Comparison of ENCODE assay signal across 10 cellular contexts in genomic region chr11:95512682-95513081, GRCh38.
A peak's percentile ranks its signal among the peaks of the same experiment; 100 is the strongest.
DNase-seq lines count a peak whose midpoint lies in the region; ATAC-seq, FAIRE-seq and TF ChIP-seq lines count a peak whose summit lies in the region.
"Had no signal": no experiment of that assay in that cellular context is flagged by ENCODE, and none has a peak within 500 bp of the region (broad histone marks: within the 10 kb centered on the region; RNA-seq: fewer than 3 reads in every experiment).

No MANE protein-coding gene starts in this region.

- H3K27me3 ChIP-seq in MG63 = no peaks in the 10 kb centered on the region
- H3K27me3 ChIP-seq in esophagus muscularis mucosa = no peaks in the 10 kb centered on the region
- no peaks in the 10 kb centered on the region for H3K27me3 ChIP-seq in muscle layer of duodenum (ENCODE audit: low read depth, low read length)
- no peaks in the 10 kb centered on the region for H3K27me3 ChIP-seq in SJCRH30

- H3K9me3 ChIP-seq in A549 (no peaks in the 10 kb centered on the region), MG63 (no peaks in the 10 kb centered on the region), esophagus muscularis mucosa (no peaks in the 10 kb centered on the region), muscle layer of duodenum (ENCODE audit: control insufficient read depth in 1 of 2, low read length in 2 of 2) (no peaks in the 10 kb centered on the region), SJCRH30 (replicated peaks) (no peaks in the 10 kb centered on the region)
- H3K9me3 ChIP-seq: BLaER1 treated with 17β-estradiol and CSF1 and Interleukin-3, amounts not matched to agents 10 nM and 100 nM had no signal

- POLR2A ChIA-PET in A549 (lab: Yijun Ruan, JAX) = interaction anchor here (0.7 kb wide), 1 partner anchor 1785 kb away, joined by 3 read pairs; no protein-coding TSS in a partner anchor

- peak; percentile 97 to 98 for ATAC-seq in A549

- DNase-seq in A549 (ENCODE audit: low read depth in 1 of 2, low spot score in 1 of 2) = peak; percentile 7 to 77
- peak; percentile 88 for DNase-seq in MG63
- DNase-seq in esophagus muscularis mucosa (ENCODE audit: extremely low spot score) = peak; percentile 90
- no peak for DNase-seq in activated T-cell treated with anti-CD3 and anti-CD28 coated beads for 4 hours
- DNase-seq in SJCRH30 = no peak
- no peak for DNase-seq in NCI-H1092 (lab: John Stamatoyannopoulos, UW)
- no peak for DNase-seq in GM19239 (ENCODE audit: insufficient read length, low spot score)
- DNase-seq: activated CD8-positive, alpha-beta memory T cell treated with anti-CD3 and anti-CD28 coated beads, Interleukin-2, amount 50 U/mL, for 4 hours had no signal

- peaks cover 18% of the 10 kb centered on the region; the same call in 2 of the 3 replicates for H3K4me1 ChIP-seq in A549
- peaks cover 4 to 29% (median 19%) of the 10 kb centered on the region in 4 donors for H3K4me1 ChIP-seq in esophagus muscularis mucosa
- no peaks in the 10 kb centered on the region for H3K4me1 ChIP-seq in muscle layer of duodenum (ENCODE audit: control insufficient read depth in 1 of 2, insufficient read depth in 2 of 2, low read length in 2 of 2)
- H3K4me1 ChIP-seq in SJCRH30 = no peaks in the 10 kb centered on the region

- H3K27ac ChIP-seq in A549 (peak overlapping the region in 1 of 2 experiments; percentile 39; a peak in 2 of 6 replicates), esophagus muscularis mucosa (replicated peaks in 1 of 4) (peak overlapping the region; percentile 65 to 78 (median 77)), muscle layer of duodenum (ENCODE audit: low read length) (peak overlapping the region; percentile 50), SJCRH30 (no peak overlapping the region)
- H3K27ac ChIP-seq: BLaER1 treated with 17β-estradiol and CSF1 and Interleukin-3, amounts not matched to agents 10 nM and 100 nM had no signal

- FAIRE-seq in A549 (lab: Jason Lieb, UNC) (no peak), GM19239 (lab: Jason Lieb, UNC) (no peak)

- WGBS in A549 (ENCODE audit: missing lambda C conversion rate) = 3% methylated on average over 4 of the region's 4 CpGs
- WGBS in esophagus muscularis mucosa = 31% methylated on average over 4 of the region's 4 CpGs

- TF ChIP-seq POLR2A in A549 (IDR thresholded peaks at IDR 0.05; ENCODE audit: low read length) (no peak), esophagus muscularis mucosa (IDR thresholded peaks at IDR 0.05; ENCODE audit: low read depth) (no peak)

- H3K4me3 ChIP-seq in A549 = no peak overlapping the region
- no peak overlapping the region for H3K4me3 ChIP-seq in MG63
- no peak overlapping the region for H3K4me3 ChIP-seq in esophagus muscularis mucosa
- H3K4me3 ChIP-seq in muscle layer of duodenum (ENCODE audit: low read depth in 1 of 2, low read length in 2 of 2) = no peak overlapping the region
- H3K4me3 ChIP-seq in SJCRH30 = no peak overlapping the region
- H3K4me3 ChIP-seq: BLaER1 treated with 17β-estradiol and CSF1 and Interleukin-3, amounts not matched to agents 10 nM and 100 nM had no signal

- no peak for TF ChIP-seq EP300 in A549 (IDR thresholded peaks at IDR 0.05)
- no peak for TF ChIP-seq EP300 in esophagus muscularis mucosa (IDR thresholded peaks at IDR 0.05)

- H3K4me2 ChIP-seq in A549 = peak overlapping the region; percentile 68
- H3K4me2 ChIP-seq: BLaER1 treated with 17β-estradiol and CSF1 and Interleukin-3, amounts not matched to agents 10 nM and 100 nM had no signal

- no peaks in the 10 kb centered on the region for H3K36me3 ChIP-seq in MG63
- H3K36me3 ChIP-seq in esophagus muscularis mucosa = no peaks in the 10 kb centered on the region
- peaks cover 0 to 3% of the 10 kb centered on the region in 2 donors for H3K36me3 ChIP-seq in muscle layer of duodenum (ENCODE audit: control insufficient read depth in 1 of 2, insufficient read depth in 2 of 2, low read length in 2 of 2)
- no peaks in the 10 kb centered on the region for H3K36me3 ChIP-seq in SJCRH30
- H3K36me3 ChIP-seq: BLaER1 treated with 17β-estradiol and CSF1 and Interleukin-3, amounts not matched to agents 10 nM and 100 nM had no signal

- CTCF ChIA-PET in A549 (lab: Yijun Ruan, JAX) = no interaction called here

- intact Hi-C loops in esophagus muscularis mucosa (cut with DNase I) = loop anchor here (5.0 to 10.0 kb wide), 4 partner anchors 178 to 358 kb away; no protein-coding TSS in a partner anchor

- TF ChIP-seq CTCF in A549 (IDR thresholded peaks at IDR 0.05) = no peak
- TF ChIP-seq CTCF in esophagus muscularis mucosa (IDR thresholded peaks at IDR 0.05) = no peak

- no peak; a peak in 1 of 5 replicates for TF ChIP-seq RAD21 in A549 (conservative IDR thresholded peaks at IDR 0.05 in 1 of 2, IDR thresholded peaks at IDR 0.05 in 1 of 2)

TF ChIP-seq in A549, 52 proteins besides CTCF, POLR2A, EP300 and RAD21:
- 0 out of 2 replicates have a peak, but pooled peaks have one; percentile 44 for TF ChIP-seq HES2 (IDR thresholded peaks at IDR 0.05)
- no peak for TF ChIP-seq KDM5A (IDR thresholded peaks at IDR 0.05)
- TF ChIP-seq EHMT2 (IDR thresholded peaks at IDR 0.05; ENCODE audit: low read depth) = no peak
- TF ChIP-seq ATOH8 (CRISPR knock-in tag; IDR thresholded peaks at IDR 0.05; ENCODE audit: low read depth) = no peak
- TF ChIP-seq MAX (IDR thresholded peaks at IDR 0.05) = no peak; the same call in 1 of the 2 replicates
- TF ChIP-seq TP53 (CRISPR knock-in tag; IDR thresholded peaks at IDR 0.05) = no peak
- peak; percentile 72 for TF ChIP-seq JUNB (IDR thresholded peaks at IDR 0.05)
- no peak for TF ChIP-seq MAZ (IDR thresholded peaks at IDR 0.05; ENCODE audit: borderline replicate concordance, low read depth, low read length)
- TF ChIP-seq RFX5 (IDR thresholded peaks at IDR 0.05) = no peak
- TF ChIP-seq BHLHE40 (IDR thresholded peaks at IDR 0.05; ENCODE audit: low read depth, low read length) = no peak
- no peak for TF ChIP-seq ZFP36 (IDR thresholded peaks at IDR 0.05; ENCODE audit: borderline replicate concordance, partially characterized antibody)
- no peak for TF ChIP-seq CBX2 (IDR thresholded peaks at IDR 0.05; ENCODE audit: borderline replicate concordance, low read depth)
- TF ChIP-seq SMC3 (IDR thresholded peaks at IDR 0.05) = no peak
- no peak for TF ChIP-seq FOSB (CRISPR knock-in tag; IDR thresholded peaks at IDR 0.05)
- 0 out of 3 replicates have a peak, but pooled peaks have one; percentile 44 for TF ChIP-seq BCL3 (IDR thresholded peaks at IDR 0.05)
- no peak for TF ChIP-seq MAFK (IDR thresholded peaks at IDR 0.05; ENCODE audit: partially characterized antibody)
- no peak for TF ChIP-seq ZNF302 (CRISPR knock-in tag; IDR thresholded peaks at IDR 0.05)
- TF ChIP-seq HOXA7 (CRISPR knock-in tag; IDR thresholded peaks at IDR 0.05) = no peak
- no peak for TF ChIP-seq HEYL (CRISPR knock-in tag; IDR thresholded peaks at IDR 0.05)
- TF ChIP-seq GATA3 (IDR thresholded peaks at IDR 0.05; ENCODE audit: borderline replicate concordance) = peak; percentile 68
- TF ChIP-seq E2F6 (IDR thresholded peaks at IDR 0.05; ENCODE audit: borderline replicate concordance, low read depth) = no peak
- TF ChIP-seq FOSL2 (IDR thresholded peaks at IDR 0.05) = peak; percentile 45; the same call in 1 of the 2 replicates
- peak; percentile 74 for TF ChIP-seq FOSL2 (CRISPR knock-in tag; IDR thresholded peaks at IDR 0.05)
- TF ChIP-seq NPAS2 (CRISPR knock-in tag; IDR thresholded peaks at IDR 0.05; ENCODE audit: borderline replicate concordance) = no peak
- TF ChIP-seq ZC3H11A (IDR thresholded peaks at IDR 0.05) = no peak
- TF ChIP-seq FOXS1 (CRISPR knock-in tag; IDR thresholded peaks at IDR 0.05) = no peak
- TF ChIP-seq CEBPB (IDR thresholded peaks at IDR 0.05) = peak; percentile 86 to 90; a peak in 3 of 4 replicates
- no peak for TF ChIP-seq HOXB5 (CRISPR knock-in tag; IDR thresholded peaks at IDR 0.05)
- TF ChIP-seq CBX8 (IDR thresholded peaks at IDR 0.05) = no peak

Comparison
In these comparisons a context has a peak if more than half of its experiments do, and no peak if none do; other contexts are left out.
1. DNase-seq: peak in A549 (2 of 2), MG63 (single experiment) and esophagus muscularis mucosa (single experiment); none in activated T-cell treated with anti-CD3 and anti-CD28 coated beads for 4 hours (single experiment), SJCRH30 (0 of 2), NCI-H1092 (single experiment) and GM19239 (single experiment).